8 cellular contexts compared by ENCODE assay signal in genomic region chr19:34173145-34173956, GRCh38. TPM values are rescaled to one million over a fixed set of nuclear protein-coding genes. Genes with fewer than 3 reads are reported as not detected.
DNase-seq lines count a peak whose midpoint lies in the region; ATAC-seq and TF ChIP-seq lines count a peak whose summit lies in the region.

No MANE protein-coding gene starts in this region.

- H3K4me3 ChIP-seq in osteoblast (ENCODE audit: insufficient read depth, low read length) = peak overlapping the region; percentile 98

- peaks cover 5% of the 10 kb centered on the region for H3K27me3 Mint-ChIP-seq in activated T-helper 1 cell treated with anti-CD3 and anti-CD28 coated beads, Interleukin-12 subunit alpha, Interleukin-12 subunit beta, Interleukin-2, Interleukin-4 antibody, amounts not matched to agents 30 ng/mL and 10 ng/mL and 1 ng/mL, durations not matched to agents 14 hours and 24 hours and 36 hours (ENCODE audit: insufficient read depth)

- H3K4me1 ChIP-seq in osteoblast (ENCODE audit: insufficient read depth, low read length) = peaks cover 53% of the 10 kb centered on the region

- peak overlapping the region; percentile 81 for H3K4me2 ChIP-seq in osteoblast (ENCODE audit: insufficient read depth, low read length)

- H2AFZ ChIP-seq in osteoblast (ENCODE audit: low read length) = peak overlapping the region; percentile 97

- no peak for TF ChIP-seq CTCF in osteoblast (IDR thresholded peaks at IDR 0.05; ENCODE audit: extremely low read depth, low read depth, low read length)

- peak; percentile 4 for DNase-seq in activated gamma-delta T cell treated with anti-CD3 and anti-CD28 coated beads, Interleukin-2, amount 50 U/mL, for 16 hours (ENCODE audit: low read depth)
- no peak for DNase-seq in activated gamma-delta T cell treated with Interleukin-2 at 50 U/mL for 16 hours
- peak; percentile 64 for DNase-seq in NCI-H2227 treated with DMSO at 0.1 percent for 48 hours (lab: John Stamatoyannopoulos, UW)
- DNase-seq in activated T-helper 1 cell treated with anti-CD3 and anti-CD28 coated beads, Interleukin-12 subunit alpha, Interleukin-12 subunit beta, Interleukin-2, Interleukin-4 antibody, amounts not matched to agents 30 ng/mL and 10 ng/mL and 1 ng/mL, durations not matched to agents 14 hours and 24 hours and 36 hours (ENCODE audit: low spot score) = no peak
- peak; percentile 26 for DNase-seq in globus pallidus (ENCODE audit: low spot score)
- DNase-seq in osteoblast (ENCODE audit: insufficient read length, low spot score, missing footprints) = peak; percentile 86
- no peak for DNase-seq in cerebellar nuclear complex (lab: John Stamatoyannopoulos, UW)

- H3K9me3 ChIP-seq in osteoblast (ENCODE audit: low read depth, low read length) = no peaks in the 10 kb centered on the region

- H4K20me1 ChIP-seq in osteoblast (ENCODE audit: insufficient read depth, low read length) = peaks cover 51% of the 10 kb centered on the region

- no peaks in the 10 kb centered on the region for H3K9me3 Mint-ChIP-seq in activated T-helper 1 cell treated with anti-CD3 and anti-CD28 coated beads, Interleukin-12 subunit alpha, Interleukin-12 subunit beta, Interleukin-2, Interleukin-4 antibody, amounts not matched to agents 30 ng/mL and 10 ng/mL and 1 ng/mL, durations not matched to agents 14 hours and 24 hours and 36 hours

- peak overlapping the region; percentile 100 for H3K27ac Mint-ChIP-seq in activated T-helper 1 cell treated with anti-CD3 and anti-CD28 coated beads, Interleukin-12 subunit alpha, Interleukin-12 subunit beta, Interleukin-2, Interleukin-4 antibody, amounts not matched to agents 30 ng/mL and 10 ng/mL and 1 ng/mL, durations not matched to agents 14 hours and 24 hours and 36 hours

- H3K79me2 ChIP-seq in osteoblast (ENCODE audit: insufficient read depth, low read length) = peaks cover 60% of the 10 kb centered on the region

- peaks cover 21% of the 10 kb centered on the region for H3K36me3 Mint-ChIP-seq in activated T-helper 1 cell treated with anti-CD3 and anti-CD28 coated beads, Interleukin-12 subunit alpha, Interleukin-12 subunit beta, Interleukin-2, Interleukin-4 antibody, amounts not matched to agents 30 ng/mL and 10 ng/mL and 1 ng/mL, durations not matched to agents 14 hours and 24 hours and 36 hours (ENCODE audit: low read depth)

- peaks cover 49% of the 10 kb centered on the region for H3K4me1 Mint-ChIP-seq in activated T-helper 1 cell treated with anti-CD3 and anti-CD28 coated beads, Interleukin-12 subunit alpha, Interleukin-12 subunit beta, Interleukin-2, Interleukin-4 antibody, amounts not matched to agents 30 ng/mL and 10 ng/mL and 1 ng/mL, durations not matched to agents 14 hours and 24 hours and 36 hours (ENCODE audit: low read depth)

- peak overlapping the region; percentile 100 for H3K4me3 Mint-ChIP-seq in activated T-helper 1 cell treated with anti-CD3 and anti-CD28 coated beads, Interleukin-12 subunit alpha, Interleukin-12 subunit beta, Interleukin-2, Interleukin-4 antibody, amounts not matched to agents 30 ng/mL and 10 ng/mL and 1 ng/mL, durations not matched to agents 14 hours and 24 hours and 36 hours

- ATAC-seq in GM19395 (IDR thresholded peaks at IDR 0.05; ENCODE audit: unreplicated experiment) = no peak

- H3K27ac ChIP-seq in osteoblast (ENCODE audit: low read depth, low read length) = peak overlapping the region; percentile 85

- intact Hi-C loops in activated T-helper 1 cell treated with anti-CD3 and anti-CD28 coated beads, Interleukin-12 subunit alpha, Interleukin-12 subunit beta, Interleukin-2, Interleukin-4 antibody, amounts not matched to agents 30 ng/mL and 10 ng/mL and 1 ng/mL, durations not matched to agents 14 hours and 24 hours and 36 hours (cut with micrococcal nuclease) = loop anchor here (1.0 to 10.0 kb wide), 7 partner anchors 47 to 1829 kb away; partner anchors contain the start of genes CEBPG, PEPD, SCGB2B2 and ZNF302

- peaks cover 5% of the 10 kb centered on the region for H3K27me3 ChIP-seq in osteoblast (ENCODE audit: insufficient read depth, low read length)

- no peaks in the 10 kb centered on the region for H3K36me3 ChIP-seq in osteoblast (ENCODE audit: insufficient read depth, low read length)

RNA-seq across cellular contexts. Expression of gene LSM14A, which starts 1.0 kb away (rescaled TPM):
- total RNA-seq in activated T-helper 1 cell treated with anti-CD3 and anti-CD28 coated beads, Interleukin-12 subunit alpha, Interleukin-12 subunit beta, Interleukin-2, Interleukin-4 antibody, amounts not matched to agents 30 ng/mL and 10 ng/mL and 1 ng/mL, durations not matched to agents 14 hours and 24 hours and 36 hours = 118 and 121 TPM in 2 replicates
- total RNA-seq in osteoblast = 77.8 and 85.8 TPM in 2 replicates

Comparison
In these comparisons a context has a peak if more than half of its experiments do, and no peak if none do; other contexts are left out.
1. DNase-seq: peak in activated gamma-delta T cell treated with anti-CD3 and anti-CD28 coated beads, Interleukin-2, amount 50 U/mL, for 16 hours (single experiment), NCI-H2227 treated with DMSO at 0.1 percent for 48 hours (single experiment), globus pallidus (single experiment) and osteoblast (single experiment); none in activated gamma-delta T cell treated with Interleukin-2 at 50 U/mL for 16 hours (single experiment), activated T-helper 1 cell treated with anti-CD3 and anti-CD28 coated beads, Interleukin-12 subunit alpha, Interleukin-12 subunit beta, Interleukin-2, Interleukin-4 antibody, amounts not matched to agents 30 ng/mL and 10 ng/mL and 1 ng/mL, durations not matched to agents 14 hours and 24 hours and 36 hours (single experiment) and cerebellar nuclear complex (0 of 2).